9 cellular contexts compared by ENCODE assay signal in the genomic region with DNA sequence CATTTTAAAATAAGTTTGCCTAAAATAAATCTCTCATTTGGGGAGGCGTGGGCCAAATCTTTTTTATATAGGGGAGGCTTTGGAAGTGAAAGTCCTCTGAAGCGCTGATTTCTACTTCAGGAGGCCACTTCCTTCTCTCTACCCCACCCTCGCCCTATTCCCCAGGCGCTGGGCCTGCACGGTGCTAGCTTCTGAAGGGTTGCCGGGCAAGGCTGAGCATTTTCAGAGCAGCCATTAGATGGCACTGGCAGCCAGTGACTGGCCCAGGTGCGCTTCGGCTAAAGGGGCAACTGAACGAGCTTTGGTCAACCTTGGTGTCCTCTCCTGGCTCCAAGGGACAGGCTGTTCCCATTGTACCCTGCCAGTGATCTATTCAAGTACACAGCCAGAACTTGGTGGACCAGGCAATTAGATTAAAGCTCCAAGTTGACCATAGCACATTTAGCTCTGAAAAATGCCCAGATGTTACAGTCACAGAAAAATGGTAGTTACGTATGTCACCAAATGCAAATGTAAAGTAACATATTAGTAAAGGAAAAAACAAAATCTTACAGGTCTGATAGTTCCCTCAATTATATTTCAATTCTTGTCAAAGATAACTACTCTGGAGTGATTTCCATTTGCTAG. TPM values are rescaled to one million over a fixed set of nuclear protein-coding genes. Genes with fewer than 3 reads are reported as not detected.
A peak's percentile ranks its signal among the peaks of the same experiment; 100 is the strongest.
DNase-seq lines count a peak whose midpoint lies in the region; ATAC-seq and TF ChIP-seq lines count a peak whose summit lies in the region.
"Had no signal": no experiment of that assay in that cellular context is flagged by ENCODE, and none has a peak within 500 bp of the region (broad histone marks: within the 10 kb centered on the region; RNA-seq: fewer than 3 reads in every experiment).

No MANE protein-coding gene starts in this region.

- H3K9me3 ChIP-seq in testis, result no peaks in the 10 kb centered on the region
- H3K9me3 ChIP-seq: suprapubic skin had no signal

- WGBS in testis, 2 donors, result 68 to 80% methylated on average over 8 to 10 of the region's 10 CpGs

- peak; percentile 47 for DNase-seq in COR-L47 (lab: John Stamatoyannopoulos, UW)
- peak; percentile 25 for DNase-seq in NCI-H748 treated with DMSO at 0.1 percent for 48 hours (lab: John Stamatoyannopoulos, UW)
- peak; percentile 52 for DNase-seq in activated T-cell treated with anti-CD3 and anti-CD28 coated beads, Interleukin-2, amount 50 U/mL, for 1 hour
- DNase-seq in iris pigment epithelial cell (ENCODE audit: low read depth), result peak; percentile 6
- DNase-seq in testis, result peak; percentile 59
- no peak for DNase-seq in sciatic nerve (ENCODE audit: low spot score)

- intact Hi-C loops in testis (cut with DNase I; ENCODE audit: low total_unique reads) (no loop called here), sciatic nerve (cut with DNase I) (no loop called here)

- ATAC-seq in GM19023 (IDR thresholded peaks at IDR 0.05; ENCODE audit: unreplicated experiment) (peak; percentile 68), HG03139 (IDR thresholded peaks at IDR 0.05; ENCODE audit: unreplicated experiment) (peak; percentile 66), sciatic nerve (no peak)

- H3K4me1 ChIP-seq in testis, result no peaks in the 10 kb centered on the region

- no peak for TF ChIP-seq CTCF in testis (IDR thresholded peaks at IDR 0.05)

- H3K4me3 ChIP-seq in testis, result no peak overlapping the region
- H3K4me3 ChIP-seq: suprapubic skin had no signal

- no peaks in the 10 kb centered on the region for H3K36me3 ChIP-seq in testis (ENCODE audit: low read depth, missing control alignments)
- H3K36me3 ChIP-seq: suprapubic skin had no signal

- TF ChIP-seq POLR2A in testis (IDR thresholded peaks at IDR 0.05), result no peak

- no peak overlapping the region for H3K27ac ChIP-seq in testis
- H3K27ac ChIP-seq: suprapubic skin had no signal

- H3K27me3 ChIP-seq in testis, result no peaks in the 10 kb centered on the region

RNA-seq across cellular contexts. Expression of gene POMC, which starts 2.3 kb away (rescaled TPM):
- total RNA-seq in testis (10 to 100 TPM; 55.7 to 77.2 TPM), sciatic nerve (1.1 TPM)
- 17.9 TPM for polyA plus RNA-seq in testis (ENCODE audit: insufficient read depth, low read depth, low replicate concordance)

Comparison
In these comparisons a context has a peak if more than half of its experiments do, and no peak if none do; other contexts are left out.
1. RNA of gene POMC, which starts 2.3 kb away (total RNA-seq): 55.7 to 77.2 TPM in testis; 1.1 TPM in sciatic nerve (single experiment); every median in the first group is over 10 times any median in the second.